ENCODE assay signal across 12 cellular contexts in genomic region chr1:185420588-185421081, GRCh38.
A peak's percentile ranks its signal among the peaks of the same experiment; 100 is the strongest.
DNase-seq lines count a peak whose midpoint lies in the region; ATAC-seq lines count a peak whose summit lies in the region.
"Had no signal": no experiment of that assay in that cellular context is flagged by ENCODE, and none has a peak within 500 bp of the region (broad histone marks: within the 10 kb centered on the region; RNA-seq: fewer than 3 reads in every experiment).

No MANE protein-coding gene starts in this region.

- H3K4ac ChIP-seq in trophoblast cell (ENCODE audit: low read depth, low read length), result no peak overlapping the region

- DNase-seq in Right ventricle myocardium inferior (ENCODE audit: missing footprints) (peak; percentile 61), cardiac septum (ENCODE audit: low spot score) (no peak), SIG-M5 treated with dmso at 0.1 percent for 504 hours (lab: John Stamatoyannopoulos, UW; ENCODE audit: unreplicated experiment) (peak; percentile 84), trophoblast cell (no peak), SK-N-DZ (ENCODE audit: low spot score) (no peak), posterior vena cava (ENCODE audit: low spot score) (no peak)
- peak in 1 of 2 donors; percentile 51 for DNase-seq in central memory CD8-positive, alpha-beta T cell (ENCODE audit: low spot score in 2 of 2)
- peak in 1 of 2 donors; percentile 38 for DNase-seq in stimulated activated naive CD8-positive, alpha-beta T cell treated with anti-CD3 and anti-CD28 coated beads, Interleukin-15, amount 100 ng/mL, for 72 hours
- DNase-seq: KG1, NCI-H82, retina, SHP77 had no signal

- H4K12ac ChIP-seq in trophoblast cell (ENCODE audit: low read depth, low read length), result no peak overlapping the region

- H3K79me2 ChIP-seq in trophoblast cell (ENCODE audit: control insufficient read depth, insufficient read depth, low read length, poor library complexity), result no peaks in the 10 kb centered on the region

- no peak overlapping the region for H3K14ac ChIP-seq in trophoblast cell (ENCODE audit: low read length)

- no peaks in the 10 kb centered on the region for H3K36me3 ChIP-seq in trophoblast cell (ENCODE audit: control insufficient read depth in 1 of 2, insufficient read depth in 2 of 2, low read length in 2 of 2)

- peaks cover 7% of the 10 kb centered on the region for H3K36me3 Mint-ChIP-seq in central memory CD8-positive, alpha-beta T cell (ENCODE audit: insufficient read depth)

- no peak overlapping the region for H4K8ac ChIP-seq in trophoblast cell (ENCODE audit: low read depth, low read length)

- no peaks in the 10 kb centered on the region for H3K9me3 ChIP-seq in trophoblast cell (ENCODE audit: insufficient read depth, low read depth, low read length)

- H3K79me1 ChIP-seq in trophoblast cell (ENCODE audit: low read length), result no peaks in the 10 kb centered on the region

- H3K4me2 ChIP-seq in trophoblast cell (ENCODE audit: low read length), result no peak overlapping the region

- no peak overlapping the region for H2BK12ac ChIP-seq in trophoblast cell (ENCODE audit: low read length)

- H2BK120ac ChIP-seq in trophoblast cell (ENCODE audit: insufficient read depth, low read length, poor library complexity), result no peak overlapping the region

- no peak overlapping the region for H3K4me3 ChIP-seq in trophoblast cell (ENCODE audit: low read depth, low read length)

- no peak overlapping the region for H3K27ac ChIP-seq in trophoblast cell (ENCODE audit: low read depth, low read length)

- H4K91ac ChIP-seq in trophoblast cell (ENCODE audit: low read depth, low read length), result no peak overlapping the region

- H3K4me3 Mint-ChIP-seq in central memory CD8-positive, alpha-beta T cell, result peak overlapping the region; percentile 36
- peak overlapping the region in 1 of 2 donors; percentile 44 for H3K4me3 Mint-ChIP-seq in stimulated activated naive CD8-positive, alpha-beta T cell treated with anti-CD3 and anti-CD28 coated beads, Interleukin-15, amount 100 ng/mL, for 72 hours

- peak overlapping the region; percentile 74 for H3K27ac Mint-ChIP-seq in central memory CD8-positive, alpha-beta T cell (ENCODE audit: low read depth)
- peak overlapping the region in 1 of 2 donors; percentile 79 for H3K27ac Mint-ChIP-seq in stimulated activated naive CD8-positive, alpha-beta T cell treated with anti-CD3 and anti-CD28 coated beads, Interleukin-15, amount 100 ng/mL, for 72 hours

- peak; percentile 28 for ATAC-seq in Right ventricle myocardium inferior
- peak; percentile 98 for ATAC-seq in central memory CD8-positive, alpha-beta T cell (replicated peaks; ENCODE audit: extremely low read depth, poor library complexity, severe bottlenecking)
- peak; percentile 89 for ATAC-seq in stimulated activated naive CD8-positive, alpha-beta T cell treated with anti-CD3 and anti-CD28 coated beads, Interleukin-15, amount 100 ng/mL, for 72 hours

- intact Hi-C loops in Right ventricle myocardium inferior (cut with DNase I), result loop anchor here (5.0 kb wide), 1 partner anchor 757 kb away; no protein-coding TSS in a partner anchor
- intact Hi-C loops in cardiac septum (cut with DNase I), result loop anchor here (10.0 kb wide), 1 partner anchor 254 kb away; no protein-coding TSS in a partner anchor
- intact Hi-C loops in posterior vena cava (cut with DNase I), result no loop called here

- H3K4me1 ChIP-seq in trophoblast cell (ENCODE audit: control insufficient read depth in 1 of 2, insufficient read depth in 2 of 2, low read length in 2 of 2), result no peaks in the 10 kb centered on the region

- H2AFZ ChIP-seq in trophoblast cell (ENCODE audit: insufficient read depth, low read length, poor library complexity), result no peak overlapping the region

- no peaks in the 10 kb centered on the region for H3K9me3 Mint-ChIP-seq in central memory CD8-positive, alpha-beta T cell
- no peaks in the 10 kb centered on the region for H3K9me3 Mint-ChIP-seq in stimulated activated naive CD8-positive, alpha-beta T cell treated with anti-CD3 and anti-CD28 coated beads, Interleukin-15, amount 100 ng/mL, for 72 hours

- H3K27me3 Mint-ChIP-seq in central memory CD8-positive, alpha-beta T cell, result no peaks in the 10 kb centered on the region
- no peaks in the 10 kb centered on the region for H3K27me3 Mint-ChIP-seq in stimulated activated naive CD8-positive, alpha-beta T cell treated with anti-CD3 and anti-CD28 coated beads, Interleukin-15, amount 100 ng/mL, for 72 hours

- H3K27me3 ChIP-seq in trophoblast cell (ENCODE audit: insufficient read depth, low read length), result no peaks in the 10 kb centered on the region

- H3K18ac ChIP-seq in trophoblast cell (ENCODE audit: low read length), result no peak overlapping the region

- no peak overlapping the region for H3K9ac ChIP-seq in trophoblast cell (ENCODE audit: low read length)

- no peak overlapping the region for H3K23ac ChIP-seq in trophoblast cell (ENCODE audit: low read length)

- H2AK5ac ChIP-seq in trophoblast cell (ENCODE audit: low read length), result no peak overlapping the region

- peaks cover 25% of the 10 kb centered on the region for H3K4me1 Mint-ChIP-seq in central memory CD8-positive, alpha-beta T cell
- peaks cover 23% of the 10 kb centered on the region for H3K4me1 Mint-ChIP-seq in stimulated activated naive CD8-positive, alpha-beta T cell treated with anti-CD3 and anti-CD28 coated beads, Interleukin-15, amount 100 ng/mL, for 72 hours

- no peak overlapping the region for H2BK5ac ChIP-seq in trophoblast cell (ENCODE audit: low read depth, low read length, poor library complexity)

Comparison
In these comparisons a context has a peak if more than half of its experiments do, and no peak if none do; other contexts are left out.
1. DNase-seq: peak in Right ventricle myocardium inferior (single experiment) and SIG-M5 treated with dmso at 0.1 percent for 504 hours (single experiment); none in cardiac septum (single experiment), trophoblast cell (0 of 2), SK-N-DZ (single experiment) and posterior vena cava (single experiment).
2. ATAC-seq: peak in every context shown above with its lines; median percentile 98 in central memory CD8-positive, alpha-beta T cell; 89 in stimulated activated naive CD8-positive, alpha-beta T cell treated with anti-CD3 and anti-CD28 coated beads, Interleukin-15, amount 100 ng/mL, for 72 hours; 28 in Right ventricle myocardium inferior.
3. intact Hi-C loops: an anchor here in Right ventricle myocardium inferior (5.0 kb wide) and cardiac septum (10.0 kb wide); none called in posterior vena cava.